In the genomic region with DNA sequence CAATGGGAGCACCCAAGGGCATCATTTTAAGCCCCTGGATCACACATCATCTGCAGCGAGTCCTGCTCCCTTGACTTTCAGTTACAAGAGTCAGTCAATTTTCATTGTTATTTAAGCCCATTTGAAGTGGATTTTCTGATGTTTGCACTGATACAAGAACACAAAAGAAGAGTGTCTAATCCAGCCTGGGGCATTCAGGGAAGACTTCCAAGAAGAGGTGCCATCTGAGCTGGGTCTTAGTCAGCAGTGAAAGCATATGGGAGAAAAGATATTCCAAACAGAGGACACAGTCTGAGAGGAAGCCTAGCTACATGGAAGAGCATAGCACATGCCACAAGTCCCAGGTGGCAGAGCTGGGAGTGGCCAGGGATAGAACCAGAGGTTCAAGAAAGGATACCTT, we compare ENCODE assay signal across 25 cellular contexts. TPM values are rescaled to one million over a fixed set of nuclear protein-coding genes. Genes with fewer than 3 reads are reported as not detected.
A peak's percentile ranks its signal among the peaks of the same experiment; 100 is the strongest.
DNase-seq lines count a peak whose midpoint lies in the region; ATAC-seq, FAIRE-seq and TF ChIP-seq lines count a peak whose summit lies in the region.
"Had no signal": no experiment of that assay in that cellular context is flagged by ENCODE, and none has a peak within 500 bp of the region (broad histone marks: within the 10 kb centered on the region; RNA-seq: fewer than 3 reads in every experiment).

No MANE protein-coding gene starts in this region.

- no peak overlapping the region for H3K4me2 ChIP-seq in mammary epithelial cell (ENCODE audit: insufficient read depth, low read depth, low read length)
- H3K4me2 ChIP-seq in K562 (ENCODE audit: insufficient read depth, low read length), result no peak overlapping the region

- H3K4me3 ChIP-seq in mammary epithelial cell (replicated peaks in 1 of 3; ENCODE audit: insufficient read depth in 1 of 3, low read depth in 2 of 3, low read length in 3 of 3), result no peak overlapping the region
- no peak overlapping the region for H3K4me3 ChIP-seq in K562
- H3K4me3 ChIP-seq: MG63, SJSA1 had no signal

- BruUV-seq in MCF 10A (replicated peaks; lab: Mats Ljungman, UMichigan), result no TSS peak
- no TSS peak for BruUV-seq in mammary epithelial cell (replicated peaks; lab: Mats Ljungman, UMichigan)
- BruUV-seq in K562 (replicated peaks; lab: Mats Ljungman, UMichigan), result no TSS peak

- no peaks in the 10 kb centered on the region for H4K20me1 ChIP-seq in mammary epithelial cell (ENCODE audit: insufficient read depth, low read length)
- H4K20me1 ChIP-seq in K562 (replicated peaks; ENCODE audit: control insufficient read depth, insufficient read depth, low read length), result no peaks in the 10 kb centered on the region

- peaks cover 38% of the 10 kb centered on the region for H3K4me1 Mint-ChIP-seq in MCF 10A (ENCODE audit: insufficient read depth, unreplicated experiment)
- H3K4me1 Mint-ChIP-seq in activated T-cell treated with anti-CD3 and anti-CD28 coated beads, Interleukin-2, amount 50 U/mL, for 72 hours (ENCODE audit: low read depth), result peaks cover 50% of the 10 kb centered on the region

- H3K9me3 ChIP-seq in mammary epithelial cell (replicated peaks; ENCODE audit: insufficient read depth, low read length) (no peaks in the 10 kb centered on the region), K562 (replicated peaks; ENCODE audit: control insufficient read depth, insufficient read depth, low read depth, low read length) (no peaks in the 10 kb centered on the region)
- H3K9me3 ChIP-seq: MG63, SJSA1 had no signal

- no peaks in the 10 kb centered on the region for H3K79me2 ChIP-seq in mammary epithelial cell (ENCODE audit: insufficient read depth, low read length)
- H3K79me2 ChIP-seq in K562 (ENCODE audit: control insufficient read depth, insufficient read depth, low read length), result no peaks in the 10 kb centered on the region

- intact Hi-C loops in MCF 10A (cut with micrococcal nuclease) (no loop called here), mammary epithelial cell (cut with micrococcal nuclease) (no loop called here), K562 (cut with micrococcal nuclease) (no loop called here)

- in situ Hi-C loops in mammary epithelial cell (cut with MboI; ENCODE audit: low sequenced_read_pairs in 2 of 2), result no loop called here
- in situ Hi-C loops in K562 (cut with MboI), result no loop called here

- H3K27me3 Mint-ChIP-seq in MCF 10A (ENCODE audit: insufficient read depth, unreplicated experiment), result no peaks in the 10 kb centered on the region
- peaks cover 64% of the 10 kb centered on the region for H3K27me3 Mint-ChIP-seq in activated T-cell treated with anti-CD3 and anti-CD28 coated beads, Interleukin-2, amount 50 U/mL, for 72 hours (ENCODE audit: low read depth)
- H3K27me3 Mint-ChIP-seq: B cell, IgD-negative memory B cell had no signal

- no peak overlapping the region for H3K27ac ChIP-seq in mammary epithelial cell (ENCODE audit: insufficient read depth, low read depth, low read length)
- H3K27ac ChIP-seq in K562 (ENCODE audit: extremely low read depth, low read depth, low read length), result no peak overlapping the region
- H3K27ac ChIP-seq: SJSA1 had no signal

- H3K27me3 ChIP-seq in mammary epithelial cell (ENCODE audit: insufficient read depth, low read length) (no peaks in the 10 kb centered on the region), K562 (ENCODE audit: control insufficient read depth in 2 of 2, insufficient read depth in 2 of 2, low read length in 2 of 2) (no peaks in the 10 kb centered on the region)
- H3K27me3 ChIP-seq: MG63, SJSA1 had no signal

- H3K9me1 ChIP-seq in K562 (ENCODE audit: control insufficient read depth, insufficient read depth, low read length), result peaks cover 3% of the 10 kb centered on the region

- ATAC-seq in K562, result no peak
- no peak for ATAC-seq in activated T-cell treated with anti-CD3 and anti-CD28 coated beads, Interleukin-2, amount 50 U/mL, for 72 hours (replicated peaks in 1 of 2)
- ATAC-seq: Right ventricle myocardium inferior had no signal

- TF ChIP-seq RAD21 in K562 (CRISPR knock-in tag; conservative IDR thresholded peaks at IDR 0.05 in 1 of 2, IDR thresholded peaks at IDR 0.05 in 1 of 2), result no peak

- H3K27ac Mint-ChIP-seq in MCF 10A (ENCODE audit: low read depth, unreplicated experiment), result no peak overlapping the region
- H3K27ac Mint-ChIP-seq in activated T-cell treated with anti-CD3 and anti-CD28 coated beads, Interleukin-2, amount 50 U/mL, for 72 hours, result no peak overlapping the region
- H3K27ac Mint-ChIP-seq: CD4-positive, alpha-beta T cell; IgD-negative memory B cell; T-helper 1 cell treated with Interleukin-12 subunit alpha and Interleukin-12 subunit beta and Interleukin-4 antibody, amounts not matched to agents 30 μg/mL and 1 μg/mL, for 36 hours had no signal

- TF ChIP-seq CTCF in MCF 10A (IDR thresholded peaks at IDR 0.05; ENCODE audit: unreplicated experiment) (no peak), mammary epithelial cell (conservative IDR thresholded peaks at IDR 0.05 in 1 of 2, IDR thresholded peaks at IDR 0.05 in 1 of 2; ENCODE audit: extremely low read depth in 1 of 2, insufficient read depth in 1 of 2, low read depth in 1 of 2, low read length in 2 of 2) (no peak), K562 (IDR thresholded peaks at IDR 0.05 in 2 of 3, conservative IDR thresholded peaks at IDR 0.05 in 1 of 3; ENCODE audit: insufficient read depth in 2 of 3, low read depth in 1 of 3, low read length in 3 of 3) (no peak)

- H3K36me3 Mint-ChIP-seq in MCF 10A (ENCODE audit: insufficient read depth, unreplicated experiment), result peaks cover 13% of the 10 kb centered on the region
- no peaks in the 10 kb centered on the region for H3K36me3 Mint-ChIP-seq in activated T-cell treated with anti-CD3 and anti-CD28 coated beads, Interleukin-2, amount 50 U/mL, for 72 hours (ENCODE audit: insufficient read depth in 2 of 2)
- H3K36me3 Mint-ChIP-seq: IgD-negative memory B cell had no signal

- CTCF ChIA-PET in MCF 10A (lab: Yijun Ruan, JAX) (interaction anchor here (0.6 to 0.9 kb wide), 3 partner anchors 9 to 497 kb away, joined by 3 read pairs; partner anchors contain the start of gene UNC5CL), mammary epithelial cell (lab: Charles Lee; ENCODE audit: low non-redundant PET) (no interaction called here), K562 (lab: Yijun Ruan, JAX; ENCODE audit: low intra/inter-chr PET ratio) (no interaction called here)

- H3K4me1 ChIP-seq in mammary epithelial cell (ENCODE audit: insufficient read depth, low read length), result peaks cover 19% of the 10 kb centered on the region
- H3K4me1 ChIP-seq in K562 (replicated peaks in 1 of 2; ENCODE audit: control insufficient read depth in 2 of 2, insufficient read depth in 2 of 2, low read length in 2 of 2), result peaks cover 12 to 27% of the 10 kb centered on the region in 2 experiments

- TF ChIP-seq EP300 in K562 (IDR thresholded peaks at IDR 0.05; ENCODE audit: low read length), result no peak

- WGBS in mammary epithelial cell (ENCODE audit: low coverage, missing lambda C conversion rate), result 93% methylated on average over 1 of the region's 1 CpG
- 100% methylated on average over 1 of the region's 1 CpG for WGBS in K562 (ENCODE audit: insufficient coverage, low coverage, missing lambda C conversion rate)

- H3K9me3 Mint-ChIP-seq in MCF 10A (ENCODE audit: unreplicated experiment), result no peaks in the 10 kb centered on the region
- no peaks in the 10 kb centered on the region for H3K9me3 Mint-ChIP-seq in activated T-cell treated with anti-CD3 and anti-CD28 coated beads, Interleukin-2, amount 50 U/mL, for 72 hours
- H3K9me3 Mint-ChIP-seq: CD4-positive, alpha-beta T cell; IgD-negative memory B cell; T-helper 1 cell treated with Interleukin-12 subunit alpha and Interleukin-12 subunit beta and Interleukin-4 antibody, amounts not matched to agents 30 μg/mL and 1 μg/mL, for 36 hours had no signal

- no peak for FAIRE-seq in K562 (lab: Jason Lieb, UNC)
- FAIRE-seq: G401.6, GM12892, GM18507, H1, RCC 7860 had no signal

- POLR2A ChIA-PET in MCF 10A (lab: Yijun Ruan, JAX) (interaction anchor here (0.6 kb wide), 1 partner anchor 17 kb away, joined by 3 read pairs; no protein-coding TSS in a partner anchor), K562 (lab: Yijun Ruan, JAX) (interaction anchor here (1.4 kb wide), 1 partner anchor 18 kb away, joined by 5 read pairs; no protein-coding TSS in a partner anchor)

- H3K36me3 ChIP-seq in mammary epithelial cell (ENCODE audit: insufficient read depth, low read length), result no peaks in the 10 kb centered on the region
- H3K36me3 ChIP-seq in K562 (ENCODE audit: control insufficient read depth, insufficient read depth, low read length), result no peaks in the 10 kb centered on the region
- H3K36me3 ChIP-seq: MG63, SJSA1 had no signal

- TF ChIP-seq POLR2A in K562 (conservative IDR thresholded peaks at IDR 0.05), result no peak

- H3K9ac ChIP-seq in mammary epithelial cell (ENCODE audit: insufficient read depth, low read length), result no peak overlapping the region
- no peak overlapping the region for H3K9ac ChIP-seq in K562 (ENCODE audit: insufficient read depth in 1 of 2, low read depth in 2 of 2, low read length in 2 of 2)

- dilution Hi-C loops in mammary epithelial cell (cut with HindIII; ENCODE audit: low sequenced_read_pairs), result no loop called here

- H3K4me3 Mint-ChIP-seq in MCF 10A (ENCODE audit: unreplicated experiment), result no peak overlapping the region
- H3K4me3 Mint-ChIP-seq in activated T-cell treated with anti-CD3 and anti-CD28 coated beads, Interleukin-2, amount 50 U/mL, for 72 hours, result no peak overlapping the region
- H3K4me3 Mint-ChIP-seq: B cell; CD4-positive, alpha-beta T cell; IgD-negative memory B cell; T-helper 1 cell treated with Interleukin-12 subunit alpha and Interleukin-12 subunit beta and Interleukin-4 antibody, amounts not matched to agents 30 μg/mL and 1 μg/mL, for 36 hours had no signal

- peak; percentile 62 for DNase-seq in MCF 10A (ENCODE audit: unreplicated experiment)
- no peak for DNase-seq in mammary epithelial cell
- DNase-seq in NCI-H2029 treated with DMSO at 0.1 percent for 48 hours (lab: John Stamatoyannopoulos, UW), result peak; percentile 20
- no peak for DNase-seq in K562 (ENCODE audit: extremely low read depth in 1 of 4, low spot score in 3 of 4)
- no peak for DNase-seq in dermis blood vessel endothelial cell
- no peak for DNase-seq in activated T-cell treated with anti-CD3 and anti-CD28 coated beads, Interleukin-2, amount 50 U/mL, for 72 hours
- DNase-seq in HK-2 (ENCODE audit: unreplicated experiment), result no peak
- DNase-seq: CD4-positive, alpha-beta T cell; COR-L47; DMS 273 treated with DMSO at 0.1 percent for 48 hours; Karpas-422; MG63; NCI-H1694 treated with DMSO at 0.1 percent for 48 hours; NCI-H2171 treated with DMSO at 0.1 percent for 48 hours; NCI-H524 treated with DMSO at 0.1 percent for 48 hours had no signal

- H2AFZ ChIP-seq in mammary epithelial cell (ENCODE audit: low read depth, low read length), result no peak overlapping the region
- no peak overlapping the region for H2AFZ ChIP-seq in K562 (ENCODE audit: low read depth, low read length)

RNA-seq across cellular contexts. Expression of gene FOXP4, which starts 10.4 kb away (rescaled TPM):
- total RNA-seq in MCF 10A (2022) (16.5 and 18.4 TPM in 2 replicates), mammary epithelial cell (10 to 100 TPM in 1 of 2 donors, 1 to 10 TPM in 1; 5.0 to 19.2 TPM), K562 (2014; rRNA removed) (3.4 and 5.9 TPM in 2 replicates), K562 (2014; rRNA removed; fragmentation: Illumina TruSeq; extraction: Trizol) (0.70 and 1.1 TPM in 2 replicates), K562 (2015; rRNA removed; fragmentation: Illumina TruSeq; extraction: Trizol) (2.3 TPM in 2 replicates), K562 (2021) (26.7 and 29.4 TPM in 2 replicates), dermis blood vessel endothelial cell (4.4 and 9.2 TPM in 2 replicates)
- polyA plus RNA-seq in mammary epithelial cell (5.7 TPM), K562 (2011; rRNA removed) (1.2 and 2.9 TPM in 2 replicates), K562 (2014; fragmentation: Illumina TruSeq; extraction: Trizol) (5.9 and 13.8 TPM in 2 replicates), K562 (2014; fragmentation: Nextera tagmentation; extraction: Ambion mirVana) (under 1 TPM; 0.11 TPM), K562 (2014; rRNA removed) (6.7 and 7.4 TPM in 2 replicates)
- polyA minus RNA-seq in mammary epithelial cell, result 8.4 TPM
- total RNA-seq in K562 (2011; cell fraction: chromatin; rRNA removed; ENCODE audit: low replicate concordance), result 5.5 and 10.3 TPM in 2 replicates
- 4.9 and 8.2 TPM in 2 replicates for total RNA-seq in K562 (2011; cell fraction: nucleolus; rRNA removed)
- 5.6 and 10.2 TPM in 2 replicates for total RNA-seq in K562 (2011; cell fraction: nucleoplasm; rRNA removed)
- polyA plus RNA-seq in K562 (2011; cell fraction: cytosol; rRNA removed), result 1.5 and 3.9 TPM in 2 replicates
- polyA plus RNA-seq in K562 (2011; cell fraction: nucleus; rRNA removed), result 4.4 and 9.6 TPM in 2 replicates
- polyA plus RNA-seq in K562 (2012), result 17.6 and 30.3 TPM in 2 replicates
- 0.87 and 1.4 TPM in 2 replicates for polyA minus RNA-seq in K562 (2011; rRNA and poly(A)+ RNA removed)
- polyA minus RNA-seq in K562 (2011; cell fraction: cytosol; rRNA and poly(A)+ RNA removed), result 7.2 and 14.0 TPM in 2 replicates
- 2.9 and 4.7 TPM in 2 replicates for polyA minus RNA-seq in K562 (2011; cell fraction: nucleus; rRNA and poly(A)+ RNA removed)
- 10 to 100 TPM; 25.9 to 27.7 TPM for total RNA-seq in activated T-cell treated with anti-CD3 and anti-CD28 coated beads, Interleukin-2, amount 50 U/mL, for 72 hours

Comparison
In these comparisons a context has a peak if more than half of its experiments do, and no peak if none do; other contexts are left out.
1. DNase-seq: peak in MCF 10A (single experiment) and NCI-H2029 treated with DMSO at 0.1 percent for 48 hours (single experiment); none in mammary epithelial cell (single experiment), K562 (0 of 4), dermis blood vessel endothelial cell (single experiment), activated T-cell treated with anti-CD3 and anti-CD28 coated beads, Interleukin-2, amount 50 U/mL, for 72 hours (0 of 2) and HK-2 (single experiment).